In genomic region chr3:155500429-155500828, GRCh38 we compare ENCODE assay signal across 1 cellular context.
TF ChIP-seq lines count a peak whose summit lies in the region.

No MANE protein-coding gene starts in this region.

TF ChIP-seq in GM23338, 12 proteins besides CTCF, POLR2A, EP300 and RAD21 (continued from another document):
- TF ChIP-seq ETS1 (IDR thresholded peaks at IDR 0.05) (no peak), POLR2AphosphoS5 (IDR thresholded peaks at IDR 0.05; ENCODE audit: low read depth) (no peak), REST (IDR thresholded peaks at IDR 0.05; ENCODE audit: unreplicated experiment) (no peak), JUNB (IDR thresholded peaks at IDR 0.05; ENCODE audit: unreplicated experiment) (no peak)
